Comparison of ENCODE assay signal across 34 cellular contexts in genomic region chr7:119903090-119903489, GRCh38.
"Had no signal": no experiment of that assay in that cellular context is flagged by ENCODE, and none has a peak within 500 bp of the region (broad histone marks: within the 10 kb centered on the region; RNA-seq: fewer than 3 reads in every experiment).

No MANE protein-coding gene starts in this region.

- H3K27me3 ChIP-seq: MG63 had no signal

- H3K9me3 ChIP-seq: MG63 had no signal

- H3K4me2 ChIP-seq: KMS-11 had no signal

- H3K9ac ChIP-seq: KMS-11 had no signal

- DNase-seq: Karpas-422, Kasumi-1, KG1, MG63, MM.1S, MV-4-11, NCI-H1048, NCI-H1092, NCI-H1092 treated with DMSO at 0.1 percent for 48 hours, NCI-H1105, NCI-H1105 treated with DMSO at 0.1 percent for 48 hours, NCI-H1417, NCI-H1417 treated with DMSO at 0.1 percent for 48 hours, NCI-H1436, NCI-H1436 treated with DMSO at 0.1 percent for 48 hours, NCI-H1694, NCI-H1694 treated with DMSO at 0.1 percent for 48 hours, NCI-H187, NCI-H1930, NCI-H2029, NCI-H2029 treated with DMSO at 0.1 percent for 48 hours, NCI-H2081, NCI-H2081 treated with DMSO at 0.1 percent for 48 hours, NCI-H2107, NCI-H2171, NCI-H2171 treated with DMSO at 0.1 percent for 48 hours, NCI-H2227 treated with DMSO at 0.1 percent for 48 hours, NCI-H226, NCI-H345, NCI-H446, NCI-H446 treated with DMSO at 0.1 percent for 48 hours, NCI-H510A, NCI-H510A treated with DMSO at 0.1 percent for 48 hours had no signal

- H3K27ac ChIP-seq: KMS-11 had no signal

- H3K4me3 ChIP-seq: MG63 had no signal

- H3K36me3 ChIP-seq: MG63 had no signal
